Comparison of ENCODE assay signal across 1 cellular context in genomic region chr10:71878327-71879034, GRCh38.
TF ChIP-seq lines count a peak whose summit lies in the region.

No MANE protein-coding gene starts in this region.

TF ChIP-seq in K562, 482 proteins besides CTCF, POLR2A, EP300 and RAD21 (continues in another document):
- peak; percentile 40; the same call in 1 of the 2 replicates for TF ChIP-seq L3MBTL2 (IDR thresholded peaks at IDR 0.05)
- TF ChIP-seq, protein P1, sequence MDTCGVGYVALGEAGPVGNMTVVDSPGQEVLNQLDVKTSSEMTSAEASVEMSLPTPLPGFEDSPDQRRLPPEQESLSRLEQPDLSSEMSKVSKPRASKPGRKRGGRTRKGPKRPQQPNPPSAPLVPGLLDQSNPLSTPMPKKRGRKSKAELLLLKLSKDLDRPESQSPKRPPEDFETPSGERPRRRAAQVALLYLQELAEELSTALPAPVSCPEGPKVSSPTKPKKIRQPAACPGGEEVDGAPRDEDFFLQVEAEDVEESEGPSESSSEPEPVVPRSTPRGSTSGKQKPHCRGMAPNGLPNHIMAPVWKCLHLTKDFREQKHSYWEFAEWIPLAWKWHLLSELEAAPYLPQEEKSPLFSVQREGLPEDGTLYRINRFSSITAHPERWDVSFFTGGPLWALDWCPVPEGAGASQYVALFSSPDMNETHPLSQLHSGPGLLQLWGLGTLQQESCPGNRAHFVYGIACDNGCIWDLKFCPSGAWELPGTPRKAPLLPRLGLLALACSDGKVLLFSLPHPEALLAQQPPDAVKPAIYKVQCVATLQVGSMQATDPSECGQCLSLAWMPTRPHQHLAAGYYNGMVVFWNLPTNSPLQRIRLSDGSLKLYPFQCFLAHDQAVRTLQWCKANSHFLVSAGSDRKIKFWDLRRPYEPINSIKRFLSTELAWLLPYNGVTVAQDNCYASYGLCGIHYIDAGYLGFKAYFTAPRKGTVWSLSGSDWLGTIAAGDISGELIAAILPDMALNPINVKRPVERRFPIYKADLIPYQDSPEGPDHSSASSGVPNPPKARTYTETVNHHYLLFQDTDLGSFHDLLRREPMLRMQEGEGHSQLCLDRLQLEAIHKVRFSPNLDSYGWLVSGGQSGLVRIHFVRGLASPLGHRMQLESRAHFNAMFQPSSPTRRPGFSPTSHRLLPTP (IDR thresholded peaks at IDR 0.05; ENCODE audit: borderline replicate concordance, extremely low read depth, insufficient read length), result peak; percentile 26
- 0 out of 4 replicates have a peak, but pooled peaks of 1 of the 2 experiments have one; percentile 15 for TF ChIP-seq KDM1A (IDR thresholded peaks at IDR 0.05)
- TF ChIP-seq ZNF436 (CRISPR knock-in tag; IDR thresholded peaks at IDR 0.05), result peak; percentile 81; the same call in 1 of the 2 replicates
- 0 out of 2 replicates have a peak, but pooled peaks have one; percentile 22 for TF ChIP-seq RBFOX2 (IDR thresholded peaks at IDR 0.05; ENCODE audit: low read depth, low read length)
- peak; percentile 90 for TF ChIP-seq SPI1 (IDR thresholded peaks at IDR 0.05; ENCODE audit: borderline replicate concordance, low read depth, low read length)
- TF ChIP-seq CBFB (CRISPR knock-in tag; IDR thresholded peaks at IDR 0.05), result no peak
- TF ChIP-seq, protein P2, sequence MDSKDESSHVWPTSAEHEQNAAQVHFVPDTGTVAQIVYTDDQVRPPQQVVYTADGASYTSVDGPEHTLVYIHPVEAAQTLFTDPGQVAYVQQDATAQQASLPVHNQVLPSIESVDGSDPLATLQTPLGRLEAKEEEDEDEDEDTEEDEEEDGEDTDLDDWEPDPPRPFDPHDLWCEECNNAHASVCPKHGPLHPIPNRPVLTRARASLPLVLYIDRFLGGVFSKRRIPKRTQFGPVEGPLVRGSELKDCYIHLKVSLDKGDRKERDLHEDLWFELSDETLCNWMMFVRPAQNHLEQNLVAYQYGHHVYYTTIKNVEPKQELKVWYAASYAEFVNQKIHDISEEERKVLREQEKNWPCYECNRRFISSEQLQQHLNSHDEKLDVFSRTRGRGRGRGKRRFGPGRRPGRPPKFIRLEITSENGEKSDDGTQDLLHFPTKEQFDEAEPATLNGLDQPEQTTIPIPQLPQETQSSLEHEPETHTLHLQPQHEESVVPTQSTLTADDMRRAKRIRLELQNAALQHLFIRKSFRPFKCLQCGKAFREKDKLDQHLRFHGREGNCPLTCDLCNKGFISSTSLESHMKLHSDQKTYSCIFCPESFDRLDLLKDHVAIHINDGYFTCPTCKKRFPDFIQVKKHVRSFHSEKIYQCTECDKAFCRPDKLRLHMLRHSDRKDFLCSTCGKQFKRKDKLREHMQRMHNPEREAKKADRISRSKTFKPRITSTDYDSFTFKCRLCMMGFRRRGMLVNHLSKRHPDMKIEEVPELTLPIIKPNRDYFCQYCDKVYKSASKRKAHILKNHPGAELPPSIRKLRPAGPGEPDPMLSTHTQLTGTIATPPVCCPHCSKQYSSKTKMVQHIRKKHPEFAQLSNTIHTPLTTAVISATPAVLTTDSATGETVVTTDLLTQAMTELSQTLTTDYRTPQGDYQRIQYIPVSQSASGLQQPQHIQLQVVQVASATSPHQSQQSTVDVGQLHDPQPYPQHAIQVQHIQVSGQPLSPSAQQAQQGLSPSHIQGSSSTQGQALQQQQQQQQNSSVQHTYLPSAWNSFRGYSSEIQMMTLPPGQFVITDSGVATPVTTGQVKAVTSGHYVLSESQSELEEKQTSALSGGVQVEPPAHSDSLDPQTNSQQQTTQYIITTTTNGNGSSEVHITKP (IDR thresholded peaks at IDR 0.05; ENCODE audit: partially characterized antibody), result peak; percentile 55
- TF ChIP-seq ZNF239 (CRISPR knock-in tag; IDR thresholded peaks at IDR 0.05), result no peak
- no peak for TF ChIP-seq ZNF586 (CRISPR knock-in tag; conservative IDR thresholded peaks at IDR 0.05)
- TF ChIP-seq ZNF639 (CRISPR knock-in tag; conservative IDR thresholded peaks at IDR 0.05 in 1 of 2, IDR thresholded peaks at IDR 0.05 in 1 of 2), result 0 out of 4 replicates have a peak, but pooled peaks of 1 of the 2 experiments have one; percentile 57
- TF ChIP-seq RCOR1 (IDR thresholded peaks at IDR 0.05; ENCODE audit: borderline replicate concordance in 1 of 2, low read depth in 2 of 2, low read length in 2 of 2), result peak in 1 of 2 experiments; percentile 41; a peak in 1 of 4 replicates
- TF ChIP-seq, protein P3, sequence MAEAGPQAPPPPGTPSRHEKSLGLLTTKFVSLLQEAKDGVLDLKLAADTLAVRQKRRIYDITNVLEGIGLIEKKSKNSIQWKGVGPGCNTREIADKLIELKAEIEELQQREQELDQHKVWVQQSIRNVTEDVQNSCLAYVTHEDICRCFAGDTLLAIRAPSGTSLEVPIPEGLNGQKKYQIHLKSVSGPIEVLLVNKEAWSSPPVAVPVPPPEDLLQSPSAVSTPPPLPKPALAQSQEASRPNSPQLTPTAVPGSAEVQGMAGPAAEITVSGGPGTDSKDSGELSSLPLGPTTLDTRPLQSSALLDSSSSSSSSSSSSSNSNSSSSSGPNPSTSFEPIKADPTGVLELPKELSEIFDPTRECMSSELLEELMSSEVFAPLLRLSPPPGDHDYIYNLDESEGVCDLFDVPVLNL (CRISPR knock-in tag; IDR thresholded peaks at IDR 0.05; ENCODE audit: low read depth), result no peak
- 0 out of 2 replicates have a peak, but pooled peaks have one; percentile 48 for TF ChIP-seq MYC (IDR thresholded peaks at IDR 0.05; ENCODE audit: low read depth, low read length)
- TF ChIP-seq MYC (CRISPR knock-in tag; IDR thresholded peaks at IDR 0.05; ENCODE audit: borderline replicate concordance, low read depth), result no peak
- no peak for TF ChIP-seq GTF2B (IDR thresholded peaks at IDR 0.05; ENCODE audit: extremely low read depth, insufficient read length)
- TF ChIP-seq FOXJ2 (tag; IDR thresholded peaks at IDR 0.05), result peak; percentile 20; the same call in 1 of the 2 replicates
- TF ChIP-seq PHF8 (IDR thresholded peaks at IDR 0.05; ENCODE audit: borderline replicate concordance, low read length), result peak; percentile 24; the same call in 1 of the 2 replicates
- peak; percentile 98 for TF ChIP-seq ZFP36 (IDR thresholded peaks at IDR 0.05; ENCODE audit: low read depth, low read length, partially characterized antibody)
- no peak for TF ChIP-seq ZNF354B (CRISPR knock-in tag; IDR thresholded peaks at IDR 0.05)
- peak; percentile 43; the same call in 1 of the 2 replicates for TF ChIP-seq DPF2 (IDR thresholded peaks at IDR 0.05)
- TF ChIP-seq EGR1 (conservative IDR thresholded peaks at IDR 0.05), result no peak
- TF ChIP-seq ZBTB40 (IDR thresholded peaks at IDR 0.05), result 0 out of 2 replicates have a peak, but pooled peaks have one; percentile 17
- TF ChIP-seq ZBTB40 (CRISPR knock-in tag; IDR thresholded peaks at IDR 0.05), result no peak
- TF ChIP-seq XRCC3 (IDR thresholded peaks at IDR 0.05), result no peak
- 0 out of 2 replicates have a peak, but pooled peaks have one; percentile 68 for TF ChIP-seq NR4A1 (CRISPR knock-in tag; IDR thresholded peaks at IDR 0.05)
- no peak for TF ChIP-seq NR4A1 (tag; IDR thresholded peaks at IDR 0.05)
- TF ChIP-seq, protein P4, sequence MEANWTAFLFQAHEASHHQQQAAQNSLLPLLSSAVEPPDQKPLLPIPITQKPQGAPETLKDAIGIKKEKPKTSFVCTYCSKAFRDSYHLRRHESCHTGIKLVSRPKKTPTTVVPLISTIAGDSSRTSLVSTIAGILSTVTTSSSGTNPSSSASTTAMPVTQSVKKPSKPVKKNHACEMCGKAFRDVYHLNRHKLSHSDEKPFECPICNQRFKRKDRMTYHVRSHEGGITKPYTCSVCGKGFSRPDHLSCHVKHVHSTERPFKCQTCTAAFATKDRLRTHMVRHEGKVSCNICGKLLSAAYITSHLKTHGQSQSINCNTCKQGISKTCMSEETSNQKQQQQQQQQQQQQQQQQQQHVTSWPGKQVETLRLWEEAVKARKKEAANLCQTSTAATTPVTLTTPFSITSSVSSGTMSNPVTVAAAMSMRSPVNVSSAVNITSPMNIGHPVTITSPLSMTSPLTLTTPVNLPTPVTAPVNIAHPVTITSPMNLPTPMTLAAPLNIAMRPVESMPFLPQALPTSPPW (CRISPR knock-in tag; IDR thresholded peaks at IDR 0.05), result peak; percentile 20; the same call in 1 of the 2 replicates
- TF ChIP-seq, protein P5, sequence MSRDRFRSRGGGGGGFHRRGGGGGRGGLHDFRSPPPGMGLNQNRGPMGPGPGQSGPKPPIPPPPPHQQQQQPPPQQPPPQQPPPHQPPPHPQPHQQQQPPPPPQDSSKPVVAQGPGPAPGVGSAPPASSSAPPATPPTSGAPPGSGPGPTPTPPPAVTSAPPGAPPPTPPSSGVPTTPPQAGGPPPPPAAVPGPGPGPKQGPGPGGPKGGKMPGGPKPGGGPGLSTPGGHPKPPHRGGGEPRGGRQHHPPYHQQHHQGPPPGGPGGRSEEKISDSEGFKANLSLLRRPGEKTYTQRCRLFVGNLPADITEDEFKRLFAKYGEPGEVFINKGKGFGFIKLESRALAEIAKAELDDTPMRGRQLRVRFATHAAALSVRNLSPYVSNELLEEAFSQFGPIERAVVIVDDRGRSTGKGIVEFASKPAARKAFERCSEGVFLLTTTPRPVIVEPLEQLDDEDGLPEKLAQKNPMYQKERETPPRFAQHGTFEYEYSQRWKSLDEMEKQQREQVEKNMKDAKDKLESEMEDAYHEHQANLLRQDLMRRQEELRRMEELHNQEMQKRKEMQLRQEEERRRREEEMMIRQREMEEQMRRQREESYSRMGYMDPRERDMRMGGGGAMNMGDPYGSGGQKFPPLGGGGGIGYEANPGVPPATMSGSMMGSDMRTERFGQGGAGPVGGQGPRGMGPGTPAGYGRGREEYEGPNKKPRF (IDR thresholded peaks at IDR 0.05; ENCODE audit: low read depth, low read length), result no peak
- 0 out of 2 replicates have a peak, but pooled peaks have one; percentile 52 for TF ChIP-seq ERF (CRISPR knock-in tag; IDR thresholded peaks at IDR 0.05)
- TF ChIP-seq BDP1 (IDR thresholded peaks at IDR 0.05; ENCODE audit: insufficient read depth, insufficient read length), result no peak
- TF ChIP-seq SIN3B (IDR thresholded peaks at IDR 0.05; ENCODE audit: low read depth), result no peak
- TF ChIP-seq SMAD4 (CRISPR knock-in tag; conservative IDR thresholded peaks at IDR 0.05), result peak; percentile 29; the same call in 1 of the 2 replicates
- TF ChIP-seq ZNF583 (CRISPR knock-in tag; IDR thresholded peaks at IDR 0.05), result 0 out of 2 replicates have a peak, but pooled peaks have one; percentile 28
- no peak for TF ChIP-seq TCF7L2 (IDR thresholded peaks at IDR 0.05; ENCODE audit: low read depth, low read length)
